1 cellular context compared by ENCODE assay signal in the genomic region with DNA sequence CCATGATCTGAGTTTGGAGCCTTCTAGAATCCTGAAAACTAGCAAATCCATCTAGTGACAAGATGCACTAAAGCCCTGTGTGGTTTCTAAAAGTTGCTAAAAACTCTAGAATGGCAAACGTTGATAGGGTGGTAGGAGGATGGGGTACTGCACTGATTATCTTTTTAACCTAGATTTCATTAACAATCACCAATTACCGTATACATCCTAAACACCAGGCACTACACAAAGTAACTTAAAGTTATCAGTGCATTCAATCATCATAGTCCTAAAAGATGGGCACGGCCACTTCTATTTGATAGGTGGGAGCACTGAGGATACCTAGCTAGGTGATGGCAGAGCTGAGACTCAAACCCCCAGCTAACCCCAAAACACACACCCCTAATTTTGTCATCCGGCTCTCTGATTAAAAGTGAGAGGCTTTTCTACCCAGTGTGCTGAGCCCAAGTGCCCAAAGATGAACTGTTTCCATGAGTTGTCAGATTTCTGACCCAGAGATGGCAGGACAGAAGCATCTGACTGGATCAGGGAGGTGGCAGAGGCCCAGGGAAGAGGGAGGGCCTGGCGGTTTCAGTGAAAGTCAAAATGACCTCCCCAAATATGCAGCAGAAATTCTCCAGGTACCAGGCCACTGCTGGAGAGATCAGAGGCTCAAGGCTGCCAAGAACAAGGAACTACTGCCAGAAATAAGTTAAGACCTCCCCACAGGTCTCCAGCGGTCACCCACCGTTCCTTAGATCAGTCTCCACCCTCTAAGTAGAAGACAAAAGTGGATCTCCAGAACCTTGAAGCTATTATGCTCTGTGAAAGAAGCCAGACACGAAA.
TF ChIP-seq lines count a peak whose summit lies in the region.

No MANE protein-coding gene starts in this region.

TF ChIP-seq in HepG2, 621 proteins besides CTCF, POLR2A, EP300 and RAD21 (continued from another document):
- TF ChIP-seq, protein P1, sequence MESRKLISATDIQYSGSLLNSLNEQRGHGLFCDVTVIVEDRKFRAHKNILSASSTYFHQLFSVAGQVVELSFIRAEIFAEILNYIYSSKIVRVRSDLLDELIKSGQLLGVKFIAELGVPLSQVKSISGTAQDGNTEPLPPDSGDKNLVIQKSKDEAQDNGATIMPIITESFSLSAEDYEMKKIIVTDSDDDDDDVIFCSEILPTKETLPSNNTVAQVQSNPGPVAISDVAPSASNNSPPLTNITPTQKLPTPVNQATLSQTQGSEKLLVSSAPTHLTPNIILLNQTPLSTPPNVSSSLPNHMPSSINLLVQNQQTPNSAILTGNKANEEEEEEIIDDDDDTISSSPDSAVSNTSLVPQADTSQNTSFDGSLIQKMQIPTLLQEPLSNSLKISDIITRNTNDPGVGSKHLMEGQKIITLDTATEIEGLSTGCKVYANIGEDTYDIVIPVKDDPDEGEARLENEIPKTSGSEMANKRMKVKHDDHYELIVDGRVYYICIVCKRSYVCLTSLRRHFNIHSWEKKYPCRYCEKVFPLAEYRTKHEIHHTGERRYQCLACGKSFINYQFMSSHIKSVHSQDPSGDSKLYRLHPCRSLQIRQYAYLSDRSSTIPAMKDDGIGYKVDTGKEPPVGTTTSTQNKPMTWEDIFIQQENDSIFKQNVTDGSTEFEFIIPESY (CRISPR knock-in tag; IDR thresholded peaks at IDR 0.05) = 0 out of 2 replicates have a peak, but pooled peaks have one; percentile 8
- TF ChIP-seq TBX3 (IDR thresholded peaks at IDR 0.05; ENCODE audit: borderline replicate concordance) = no peak
- no peak for TF ChIP-seq ZNF883 (CRISPR knock-in tag; IDR thresholded peaks at IDR 0.05; ENCODE audit: not compliant biosample characterization)
